Comparison of ENCODE assay signal across 18 cellular contexts in the genomic region with DNA sequence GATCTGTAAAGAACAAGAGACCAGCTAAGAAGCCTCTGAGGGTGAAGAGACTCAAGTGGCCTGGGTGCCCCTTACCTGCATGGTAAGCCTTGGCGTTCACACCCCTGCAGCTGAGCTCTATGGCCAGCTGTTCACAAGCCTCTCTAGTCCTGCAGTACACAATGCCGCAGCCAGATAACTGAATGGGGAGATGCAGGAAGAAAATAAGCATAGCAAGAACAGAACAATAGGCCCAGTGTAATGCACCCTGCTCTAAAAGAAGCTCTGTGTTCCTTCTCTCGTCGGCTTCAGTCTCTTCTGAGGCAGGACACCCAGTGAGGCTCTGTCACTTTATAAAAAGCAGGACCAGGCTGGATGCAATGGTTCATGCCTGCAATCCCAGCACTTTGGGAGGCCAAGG. TPM values are rescaled to one million over a fixed set of nuclear protein-coding genes. Genes with fewer than 3 reads are reported as not detected.
"Had no signal": no experiment of that assay in that cellular context is flagged by ENCODE, and none has a peak within 500 bp of the region (broad histone marks: within the 10 kb centered on the region; RNA-seq: fewer than 3 reads in every experiment).

No MANE protein-coding gene starts in this region.

- H3K4me2 ChIP-seq: neural progenitor cell had no signal

- H3K9me3 Mint-ChIP-seq: activated CD8-positive, alpha-beta T cell treated with anti-CD3 and anti-CD28 coated beads for 36 hours; activated T-helper 1 cell treated with anti-CD3 and anti-CD28 coated beads, Interleukin-12 subunit alpha, Interleukin-12 subunit beta, Interleukin-2, Interleukin-4 antibody, amounts not matched to agents 30 ng/mL and 10 ng/mL and 1 ng/mL, durations not matched to agents 14 hours and 24 hours and 36 hours; dendritic cell treated with granulocyte-macrophage colony-stimulating factor and Interleukin-4, amounts not matched to agents 40 ng/mL and 50 ng/mL, for 4 days; endodermal cell; neural progenitor cell; stimulated activated effector memory CD8-positive, alpha-beta T cell treated with anti-CD3 and anti-CD28 coated beads, Interleukin-12 subunit alpha, Interleukin-12 subunit beta, amount 100 ng/mL, for 72 hours had no signal

- H3K27me3 ChIP-seq: left lung, neural progenitor cell, pancreas had no signal

- H3K27ac Mint-ChIP-seq: activated CD4-positive, alpha-beta T cell treated with anti-CD3 and anti-CD28 coated beads for 36 hours; activated CD8-positive, alpha-beta T cell treated with anti-CD3 and anti-CD28 coated beads for 36 hours; activated T-helper 1 cell treated with anti-CD3 and anti-CD28 coated beads, Interleukin-12 subunit alpha, Interleukin-12 subunit beta, Interleukin-2, Interleukin-4 antibody, amounts not matched to agents 30 ng/mL and 10 ng/mL and 1 ng/mL, durations not matched to agents 14 hours and 24 hours and 36 hours; dendritic cell treated with granulocyte-macrophage colony-stimulating factor and Interleukin-4, amounts not matched to agents 40 ng/mL and 50 ng/mL, for 4 days; endodermal cell; neural progenitor cell; stimulated activated effector memory CD8-positive, alpha-beta T cell treated with anti-CD3 and anti-CD28 coated beads, Interleukin-12 subunit alpha, Interleukin-12 subunit beta, amount 100 ng/mL, for 72 hours had no signal

- H3K27ac ChIP-seq: left lung, neural progenitor cell, pancreas, SK-N-MC, VCaP had no signal

- DNase-seq: activated CD4-positive, alpha-beta T cell treated with anti-CD3 and anti-CD28 coated beads for 36 hours; activated CD8-positive, alpha-beta memory T cell treated with anti-CD3 and anti-CD28 coated beads, Interleukin-2, amount 50 U/mL, for 4 hours; activated CD8-positive, alpha-beta T cell treated with anti-CD3 and anti-CD28 coated beads for 36 hours; activated naive CD4-positive, alpha-beta T cell; endodermal cell; erythroblast; islet precursor cell; left lung; mesenchymal stem cell; T-helper 1 cell; trophoblast cell had no signal

- H3K9me3 ChIP-seq: left lung, pancreas had no signal

- H3K4me3 Mint-ChIP-seq: activated CD4-positive, alpha-beta T cell treated with anti-CD3 and anti-CD28 coated beads for 36 hours; activated CD8-positive, alpha-beta T cell treated with anti-CD3 and anti-CD28 coated beads for 36 hours; activated T-helper 1 cell treated with anti-CD3 and anti-CD28 coated beads, Interleukin-12 subunit alpha, Interleukin-12 subunit beta, Interleukin-2, Interleukin-4 antibody, amounts not matched to agents 30 ng/mL and 10 ng/mL and 1 ng/mL, durations not matched to agents 14 hours and 24 hours and 36 hours; dendritic cell treated with granulocyte-macrophage colony-stimulating factor and Interleukin-4, amounts not matched to agents 40 ng/mL and 50 ng/mL, for 4 days; endodermal cell; neural progenitor cell; stimulated activated effector memory CD8-positive, alpha-beta T cell treated with anti-CD3 and anti-CD28 coated beads, Interleukin-12 subunit alpha, Interleukin-12 subunit beta, amount 100 ng/mL, for 72 hours had no signal

- H3K4me3 ChIP-seq: left lung, neural progenitor cell, pancreas, SK-N-MC had no signal

- H3K27me3 Mint-ChIP-seq: activated CD4-positive, alpha-beta T cell treated with anti-CD3 and anti-CD28 coated beads for 36 hours; activated CD8-positive, alpha-beta T cell treated with anti-CD3 and anti-CD28 coated beads for 36 hours; dendritic cell treated with granulocyte-macrophage colony-stimulating factor and Interleukin-4, amounts not matched to agents 40 ng/mL and 50 ng/mL, for 4 days had no signal

- H3K9ac ChIP-seq: neural progenitor cell had no signal

- ATAC-seq: activated CD4-positive, alpha-beta T cell treated with anti-CD3 and anti-CD28 coated beads for 36 hours; activated CD8-positive, alpha-beta T cell treated with anti-CD3 and anti-CD28 coated beads for 36 hours; left lung; pancreas; stimulated activated effector memory CD8-positive, alpha-beta T cell treated with anti-CD3 and anti-CD28 coated beads, Interleukin-12 subunit alpha, Interleukin-12 subunit beta, amount 100 ng/mL, for 72 hours had no signal

- H3K36me3 ChIP-seq: neural progenitor cell had no signal

- H2AFZ ChIP-seq: neural progenitor cell had no signal

RNA-seq across cellular contexts. Expression of a gene that starts 28.3 kb away (rescaled TPM):
- total RNA-seq: activated T-helper 1 cell treated with anti-CD3 and anti-CD28 coated beads, Interleukin-12 subunit alpha, Interleukin-12 subunit beta, Interleukin-2, Interleukin-4 antibody, amounts not matched to agents 30 ng/mL and 10 ng/mL and 1 ng/mL, durations not matched to agents 14 hours and 24 hours and 36 hours had no signal
